8 cellular contexts compared by ENCODE assay signal in genomic region chr6:90914312-90914711, GRCh38.
"Had no signal": no experiment of that assay in that cellular context is flagged by ENCODE, and none has a peak within 500 bp of the region (broad histone marks: within the 10 kb centered on the region; RNA-seq: fewer than 3 reads in every experiment).

No MANE protein-coding gene starts in this region.

- ATAC-seq: GM12878 had no signal

- DNase-seq: GDM1, GF-D8 had no signal

- H3K4me3 ChIP-seq: GM12878 had no signal

- FAIRE-seq: G401.6, GM12878, GM12891, GM12892, GM18507, GM19239 had no signal
